In the genomic region with DNA sequence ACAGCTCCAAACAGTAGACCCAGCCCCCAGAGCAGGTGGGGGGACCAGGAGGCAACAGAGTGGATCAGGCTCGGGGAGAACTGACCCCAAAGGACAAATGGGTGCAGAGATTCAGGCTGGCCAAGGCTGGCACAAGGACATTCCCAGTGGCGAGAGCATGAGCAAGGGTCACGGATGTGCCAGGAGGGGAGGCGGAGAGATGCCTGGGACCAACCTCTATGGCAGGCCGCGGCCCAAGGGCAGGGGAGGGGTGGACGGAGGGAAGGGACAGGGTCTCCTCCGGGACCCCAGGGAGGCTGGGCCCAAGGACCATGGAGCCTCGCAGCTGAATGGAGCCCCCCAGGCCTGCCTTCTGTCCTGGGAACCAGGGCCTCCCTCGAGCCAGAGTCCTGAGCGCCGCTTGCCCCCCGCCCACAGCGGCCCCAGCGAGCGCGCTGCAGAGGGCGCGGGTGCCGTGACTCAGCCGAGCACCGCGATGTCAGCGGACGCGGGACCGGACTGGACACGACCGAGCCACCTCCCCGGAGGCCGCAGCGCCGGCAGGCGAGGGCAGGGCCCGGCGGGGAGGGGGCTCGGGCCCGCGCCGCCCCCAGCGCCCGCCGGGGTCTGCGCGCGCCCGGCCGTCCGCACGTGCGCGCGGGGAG, we compare ENCODE assay signal across 1 cellular context.
TF ChIP-seq lines count a peak whose summit lies in the region.

No MANE protein-coding gene starts in this region.

TF ChIP-seq in SK-N-SH, 30 proteins besides CTCF, POLR2A, EP300 and RAD21:
- TF ChIP-seq SMC3 (IDR thresholded peaks at IDR 0.05; ENCODE audit: low read depth, low read length) (no peak), MAX (IDR thresholded peaks at IDR 0.05; ENCODE audit: low read depth) (no peak), MEF2A (IDR thresholded peaks at IDR 0.05; ENCODE audit: borderline replicate concordance, low read depth) (no peak), SIN3A (IDR thresholded peaks at IDR 0.05; ENCODE audit: borderline replicate concordance, low read depth, low read length) (no peak), NFIC (IDR thresholded peaks at IDR 0.05; ENCODE audit: borderline replicate concordance) (no peak), FOXJ3 (CRISPR knock-in tag; IDR thresholded peaks at IDR 0.05) (no peak), TEAD4 (IDR thresholded peaks at IDR 0.05; ENCODE audit: borderline replicate concordance, insufficient read depth) (no peak), FOSL2 (IDR thresholded peaks at IDR 0.05; ENCODE audit: borderline replicate concordance, low read depth) (no peak), ELF1 (IDR thresholded peaks at IDR 0.05) (no peak), REST (IDR thresholded peaks at IDR 0.05; ENCODE audit: low read depth, low read length) (no peak), RFX5 (IDR thresholded peaks at IDR 0.05; ENCODE audit: low read length) (no peak), GABPA (IDR thresholded peaks at IDR 0.05; ENCODE audit: low read depth) (no peak), JUND (IDR thresholded peaks at IDR 0.05) (no peak), EZH2phosphoT487 (IDR thresholded peaks at IDR 0.05; ENCODE audit: borderline replicate concordance, low read depth) (no peak)
- TF ChIP-seq, protein P1, sequence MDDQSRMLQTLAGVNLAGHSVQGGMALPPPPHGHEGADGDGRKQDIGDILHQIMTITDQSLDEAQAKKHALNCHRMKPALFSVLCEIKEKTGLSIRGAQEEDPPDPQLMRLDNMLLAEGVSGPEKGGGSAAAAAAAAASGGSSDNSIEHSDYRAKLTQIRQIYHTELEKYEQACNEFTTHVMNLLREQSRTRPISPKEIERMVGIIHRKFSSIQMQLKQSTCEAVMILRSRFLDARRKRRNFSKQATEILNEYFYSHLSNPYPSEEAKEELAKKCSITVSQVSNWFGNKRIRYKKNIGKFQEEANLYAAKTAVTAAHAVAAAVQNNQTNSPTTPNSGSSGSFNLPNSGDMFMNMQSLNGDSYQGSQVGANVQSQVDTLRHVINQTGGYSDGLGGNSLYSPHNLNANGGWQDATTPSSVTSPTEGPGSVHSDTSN (IDR thresholded peaks at IDR 0.05), result no peak
- TF ChIP-seq, protein P2, sequence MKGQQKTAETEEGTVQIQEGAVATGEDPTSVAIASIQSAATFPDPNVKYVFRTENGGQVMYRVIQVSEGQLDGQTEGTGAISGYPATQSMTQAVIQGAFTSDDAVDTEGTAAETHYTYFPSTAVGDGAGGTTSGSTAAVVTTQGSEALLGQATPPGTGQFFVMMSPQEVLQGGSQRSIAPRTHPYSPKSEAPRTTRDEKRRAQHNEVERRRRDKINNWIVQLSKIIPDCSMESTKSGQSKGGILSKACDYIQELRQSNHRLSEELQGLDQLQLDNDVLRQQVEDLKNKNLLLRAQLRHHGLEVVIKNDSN (IDR thresholded peaks at IDR 0.05; ENCODE audit: borderline replicate concordance, low read depth), result no peak
